ENCODE assay signal across 15 cellular contexts in the genomic region with DNA sequence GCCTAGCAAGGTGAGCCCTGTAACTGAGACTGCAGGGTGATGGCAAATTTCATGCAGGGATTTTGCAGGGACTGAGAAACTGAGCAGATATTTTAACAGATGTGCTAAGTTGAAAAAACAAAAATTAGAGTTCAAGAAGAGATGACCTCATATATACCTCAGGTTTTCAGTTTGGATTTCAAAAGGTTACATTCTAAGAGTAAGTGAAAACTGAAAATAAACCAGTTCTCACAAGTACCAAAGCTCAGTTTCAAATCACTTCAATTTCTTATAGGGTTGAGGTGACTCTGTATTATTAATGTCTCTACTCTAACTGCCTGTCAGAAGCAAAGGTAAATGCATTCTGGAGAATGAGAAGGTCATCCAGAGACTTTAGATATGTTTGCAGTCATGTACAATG.
DNase-seq lines count a peak whose midpoint lies in the region; ATAC-seq, FAIRE-seq and TF ChIP-seq lines count a peak whose summit lies in the region.
"Had no signal": no experiment of that assay in that cellular context is flagged by ENCODE, and none has a peak within 500 bp of the region (broad histone marks: within the 10 kb centered on the region; RNA-seq: fewer than 3 reads in every experiment).

No MANE protein-coding gene starts in this region.

- H3K27me3 Mint-ChIP-seq in stimulated activated memory B cell treated with anti-CD40 and anti-IgM and Interleukin-4, amounts not matched to agents 10 μg/mL and 1 μg/mL and 100 μg/mL, for 72 hours = no peaks in the 10 kb centered on the region
- H3K27me3 Mint-ChIP-seq: T-helper 17 cell had no signal

- peak; percentile 24 for DNase-seq in GM10248 (ENCODE audit: extremely low spot score)
- no peak for DNase-seq in GM19239 (ENCODE audit: insufficient read length, low spot score)
- DNase-seq in SHP77 treated with DMSO at 0.1 percent for 48 hours (lab: John Stamatoyannopoulos, UW) = no peak
- DNase-seq in activated gamma-delta T cell (lab: John Stamatoyannopoulos, UW) = no peak
- DNase-seq in NCI-H146 (lab: John Stamatoyannopoulos, UW) = no peak
- DNase-seq: activated CD8-positive, alpha-beta memory T cell treated with anti-CD3 and anti-CD28 coated beads, Interleukin-2, amount 50 U/mL, for 48 hours; DMS153; mammary epithelial cell; NCI-H1930; stimulated activated naive CD8-positive, alpha-beta T cell treated with anti-CD3 and anti-CD28 coated beads, Interleukin-15, Interleukin-2, amounts not matched to agents 100 U/mL and 50 U/mL, for 24 hours; T-helper 17 cell had no signal

- no peak for TF ChIP-seq CTCF in GM10248 (IDR thresholded peaks at IDR 0.05; ENCODE audit: control extremely low read depth, extremely low read depth, low read depth, missing control alignments)

- H3K4me3 Mint-ChIP-seq in stimulated activated memory B cell treated with anti-CD40 and anti-IgM and Interleukin-4, amounts not matched to agents 10 μg/mL and 1 μg/mL and 100 μg/mL, for 72 hours = no peak overlapping the region
- H3K4me3 Mint-ChIP-seq: T-helper 17 cell had no signal

- ATAC-seq in GM21825 (IDR thresholded peaks at IDR 0.05; ENCODE audit: unreplicated experiment) (peak; percentile 93), HG03139 (IDR thresholded peaks at IDR 0.05; ENCODE audit: unreplicated experiment) (peak; percentile 83)
- ATAC-seq in stimulated activated memory B cell treated with anti-CD40 and anti-IgM and Interleukin-4, amounts not matched to agents 10 μg/mL and 1 μg/mL and 100 μg/mL, for 72 hours = no peak
- ATAC-seq: stimulated activated naive CD8-positive, alpha-beta T cell treated with anti-CD3 and anti-CD28 coated beads, Interleukin-15, Interleukin-2, amounts not matched to agents 100 U/mL and 50 U/mL, for 24 hours; T-helper 17 cell had no signal

- H3K27ac Mint-ChIP-seq in stimulated activated memory B cell treated with anti-CD40 and anti-IgM and Interleukin-4, amounts not matched to agents 10 μg/mL and 1 μg/mL and 100 μg/mL, for 72 hours = no peak overlapping the region
- H3K27ac Mint-ChIP-seq: T-helper 17 cell had no signal

- FAIRE-seq in GM19239 (lab: Jason Lieb, UNC) = peak; percentile 83
- FAIRE-seq: astrocyte had no signal

- no peaks in the 10 kb centered on the region for H3K9me3 Mint-ChIP-seq in stimulated activated memory B cell treated with anti-CD40 and anti-IgM and Interleukin-4, amounts not matched to agents 10 μg/mL and 1 μg/mL and 100 μg/mL, for 72 hours

- H3K36me3 Mint-ChIP-seq in stimulated activated memory B cell treated with anti-CD40 and anti-IgM and Interleukin-4, amounts not matched to agents 10 μg/mL and 1 μg/mL and 100 μg/mL, for 72 hours = no peaks in the 10 kb centered on the region

- POLR2A ChIA-PET in GM10248 (lab: Yijun Ruan, JAX) = no interaction called here

- H3K4me1 Mint-ChIP-seq in stimulated activated memory B cell treated with anti-CD40 and anti-IgM and Interleukin-4, amounts not matched to agents 10 μg/mL and 1 μg/mL and 100 μg/mL, for 72 hours = no peaks in the 10 kb centered on the region
- H3K4me1 Mint-ChIP-seq: T-helper 17 cell had no signal

- CTCF ChIA-PET in GM10248 (lab: Yijun Ruan, JAX) = no interaction called here
